ENCODE assay signal across 8 cellular contexts in genomic region chr13:78608705-78609463, GRCh38. TPM values are rescaled to one million over a fixed set of nuclear protein-coding genes. Genes with fewer than 3 reads are reported as not detected.
DNase-seq lines count a peak whose midpoint lies in the region; ATAC-seq, FAIRE-seq and TF ChIP-seq lines count a peak whose summit lies in the region.

No MANE protein-coding gene starts in this region.

- no peak for FAIRE-seq in H54 (lab: Jason Lieb, UNC)

- H2AFZ ChIP-seq in SK-N-SH (ENCODE audit: low read depth): peak overlapping the region; percentile 71

- no peaks in the 10 kb centered on the region for H4K20me1 ChIP-seq in SK-N-SH (ENCODE audit: insufficient read depth)

- TF ChIP-seq CTCF in SK-N-SH (IDR thresholded peaks at IDR 0.05) (no peak), progenitor cell of endocrine pancreas (IDR thresholded peaks at IDR 0.05; ENCODE audit: unreplicated experiment) (no peak)

- intact Hi-C loops in Right ventricle myocardium superior (cut with DNase I): no loop called here

- TF ChIP-seq POLR2A in H54 (IDR thresholded peaks at IDR 0.05; ENCODE audit: low read depth, low read length): no peak

- no peaks in the 10 kb centered on the region for H3K36me3 Mint-ChIP-seq in progenitor cell of endocrine pancreas (ENCODE audit: insufficient read depth)

- H3K27ac ChIP-seq in SK-N-SH (ENCODE audit: low read depth in 2 of 2, low read length in 1 of 2): no peak overlapping the region

- peaks cover 87% of the 10 kb centered on the region for H3K27me3 Mint-ChIP-seq in progenitor cell of endocrine pancreas

- H3K9me3 Mint-ChIP-seq in progenitor cell of endocrine pancreas (ENCODE audit: low read depth): no peaks in the 10 kb centered on the region

- no peaks in the 10 kb centered on the region for H3K36me3 ChIP-seq in SK-N-SH (replicated peaks in 1 of 2; ENCODE audit: control insufficient read depth in 1 of 2, insufficient read depth in 2 of 2, low read length in 1 of 2)

- peak overlapping the region; percentile 6; the same call in 1 of the 2 replicates for H3K9ac ChIP-seq in SK-N-SH

- H3K79me2 ChIP-seq in SK-N-SH (ENCODE audit: insufficient read depth): no peaks in the 10 kb centered on the region

- no peak for TF ChIP-seq RAD21 in SK-N-SH (IDR thresholded peaks at IDR 0.05; ENCODE audit: low read length)

- CTCF ChIA-PET in SK-N-SH (lab: Yijun Ruan, JAX): interaction anchor here (1.0 to 2.0 kb wide), 3 partner anchors 24 to 370 kb away, joined by 4 to 5 read pairs (median 4); no protein-coding TSS in a partner anchor

- 1% methylated on average over 44 of the region's 53 CpGs for WGBS in SK-N-SH (ENCODE audit: low lambda C conversion rate)

- H3F3A ChIP-seq in SK-N-SH (replicated peaks; ENCODE audit: insufficient read depth): peaks cover 9% of the 10 kb centered on the region

- peak overlapping the region; percentile 53 for H3K4me3 Mint-ChIP-seq in progenitor cell of endocrine pancreas (ENCODE audit: low read depth)

- peaks cover 0 to 13% of the 10 kb centered on the region in 2 experiments; a peak in 1 of 4 replicates for H3K4me1 ChIP-seq in SK-N-SH (ENCODE audit: control insufficient read depth in 1 of 2, insufficient read depth in 2 of 2, low read depth in 1 of 2, low read length in 1 of 2)

- no peak for TF ChIP-seq EP300 in SK-N-SH (IDR thresholded peaks at IDR 0.05; ENCODE audit: borderline replicate concordance in 1 of 2, low read depth in 1 of 2, low read length in 1 of 2)

- peak overlapping the region; percentile 47 to 75 for H3K4me3 ChIP-seq in SK-N-SH (ENCODE audit: low read depth in 2 of 2, low read length in 1 of 2)

- peak overlapping the region; percentile 83 for H3K4me2 ChIP-seq in SK-N-SH

- ATAC-seq in Right ventricle myocardium superior (ENCODE audit: poor library complexity) (peak; percentile 49), HG02973 (IDR thresholded peaks at IDR 0.05; ENCODE audit: unreplicated experiment) (no peak), GM19324 (IDR thresholded peaks at IDR 0.05; ENCODE audit: low FRiP score, unreplicated experiment) (no peak)

- H3K9me2 ChIP-seq in SK-N-SH: no peaks in the 10 kb centered on the region

- H3K4me1 Mint-ChIP-seq in progenitor cell of endocrine pancreas (ENCODE audit: low read depth): peaks cover 7% of the 10 kb centered on the region

- peak; percentile 36 for DNase-seq in ELR (ENCODE audit: low read depth)
- peak; percentile 60 for DNase-seq in SK-N-SH
- no peak for DNase-seq in Right ventricle myocardium superior
- no peak for DNase-seq in progenitor cell of endocrine pancreas (ENCODE audit: low spot score, unreplicated experiment)
- DNase-seq in activated gamma-delta T cell (lab: John Stamatoyannopoulos, UW): no peak
- no peak for DNase-seq in H54 (ENCODE audit: insufficient read length, low spot score)

- POLR2A ChIA-PET in SK-N-SH (lab: Yijun Ruan, JAX): no interaction called here

- H3K27me3 ChIP-seq in SK-N-SH (ENCODE audit: insufficient read depth): peaks cover 63% of the 10 kb centered on the region

- no peaks in the 10 kb centered on the region for H3K9me3 ChIP-seq in SK-N-SH

- no peak overlapping the region for H3K27ac Mint-ChIP-seq in progenitor cell of endocrine pancreas

TF ChIP-seq in SK-N-SH, 30 proteins besides CTCF, POLR2A, EP300 and RAD21:
- TF ChIP-seq EZH2phosphoT487 (IDR thresholded peaks at IDR 0.05; ENCODE audit: borderline replicate concordance, low read depth): peak; percentile 95
- TF ChIP-seq, protein P1, sequence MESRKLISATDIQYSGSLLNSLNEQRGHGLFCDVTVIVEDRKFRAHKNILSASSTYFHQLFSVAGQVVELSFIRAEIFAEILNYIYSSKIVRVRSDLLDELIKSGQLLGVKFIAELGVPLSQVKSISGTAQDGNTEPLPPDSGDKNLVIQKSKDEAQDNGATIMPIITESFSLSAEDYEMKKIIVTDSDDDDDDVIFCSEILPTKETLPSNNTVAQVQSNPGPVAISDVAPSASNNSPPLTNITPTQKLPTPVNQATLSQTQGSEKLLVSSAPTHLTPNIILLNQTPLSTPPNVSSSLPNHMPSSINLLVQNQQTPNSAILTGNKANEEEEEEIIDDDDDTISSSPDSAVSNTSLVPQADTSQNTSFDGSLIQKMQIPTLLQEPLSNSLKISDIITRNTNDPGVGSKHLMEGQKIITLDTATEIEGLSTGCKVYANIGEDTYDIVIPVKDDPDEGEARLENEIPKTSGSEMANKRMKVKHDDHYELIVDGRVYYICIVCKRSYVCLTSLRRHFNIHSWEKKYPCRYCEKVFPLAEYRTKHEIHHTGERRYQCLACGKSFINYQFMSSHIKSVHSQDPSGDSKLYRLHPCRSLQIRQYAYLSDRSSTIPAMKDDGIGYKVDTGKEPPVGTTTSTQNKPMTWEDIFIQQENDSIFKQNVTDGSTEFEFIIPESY (IDR thresholded peaks at IDR 0.05; ENCODE audit: borderline replicate concordance, low read depth): no peak

RNA-seq across cellular contexts. Expression of gene POU4F1, which starts 5.5 kb away (rescaled TPM):
- not detected in 2 replicates for polyA plus RNA-seq in SK-N-SH (2012; rRNA removed)
- under 0.01 TPM in 1 of 2 replicates, not detected in the other for polyA plus RNA-seq in SK-N-SH (2012; cell fraction: cytosol; rRNA removed)
- polyA plus RNA-seq in SK-N-SH (2012; cell fraction: nucleus; rRNA removed): 0.01 and 0.04 TPM in 2 replicates
- not detected for total RNA-seq in Right ventricle myocardium superior
- total RNA-seq in progenitor cell of endocrine pancreas: 0.36 and 0.38 TPM in 2 replicates

RNA-seq across cellular contexts. Expression of gene OBI1, which starts 50.1 kb away (rescaled TPM):
- polyA plus RNA-seq in SK-N-SH (2012; rRNA removed): 1.8 and 2.6 TPM in 2 replicates
- 3.1 and 3.5 TPM in 2 replicates for polyA plus RNA-seq in SK-N-SH (2012; cell fraction: cytosol; rRNA removed)
- polyA plus RNA-seq in SK-N-SH (2012; cell fraction: nucleus; rRNA removed): 1.3 and 2.4 TPM in 2 replicates
- 9.3 TPM for total RNA-seq in Right ventricle myocardium superior
- 22.3 TPM in 2 replicates for total RNA-seq in progenitor cell of endocrine pancreas

Comparison
In these comparisons a context has a peak if more than half of its experiments do, and no peak if none do; other contexts are left out.
1. DNase-seq: peak in ELR (single experiment) and SK-N-SH (single experiment); none in Right ventricle myocardium superior (single experiment), progenitor cell of endocrine pancreas (single experiment), activated gamma-delta T cell (single experiment) and H54 (single experiment).